ENCODE assay signal across 22 cellular contexts in the genomic region with DNA sequence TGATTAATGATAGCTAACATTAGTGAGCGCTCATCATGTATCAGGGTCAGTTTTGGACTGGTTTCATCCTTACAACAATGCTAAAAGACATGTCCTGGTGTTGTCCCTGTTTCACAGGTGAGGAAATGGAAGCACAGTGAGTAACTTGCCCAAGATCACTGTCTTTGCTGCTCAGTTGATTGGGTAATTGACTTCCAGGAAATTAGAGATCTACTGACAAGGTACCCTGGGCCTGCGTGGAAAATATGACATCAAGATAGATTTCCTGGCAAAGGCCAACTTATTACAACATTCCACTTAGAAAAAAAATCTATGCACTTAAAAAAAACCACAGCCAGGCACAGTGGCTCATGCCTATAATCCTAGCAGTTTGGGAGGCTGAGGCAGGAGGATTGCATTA.
DNase-seq lines count a peak whose midpoint lies in the region; ATAC-seq and TF ChIP-seq lines count a peak whose summit lies in the region.
"Had no signal": no experiment of that assay in that cellular context is flagged by ENCODE, and none has a peak within 500 bp of the region (broad histone marks: within the 10 kb centered on the region; RNA-seq: fewer than 3 reads in every experiment).

No MANE protein-coding gene starts in this region.

- H3K4me1 ChIP-seq in H9 (ENCODE audit: insufficient read depth, low read length) (0 out of 2 replicates have a peak, but pooled peaks cover 3% of the 10 kb centered on the region), RWPE2 (ENCODE audit: insufficient read depth, poor library complexity, severe bottlenecking) (no peaks in the 10 kb centered on the region), GM23248 (ENCODE audit: insufficient read depth) (no peaks in the 10 kb centered on the region)
- H3K4me1 ChIP-seq: BLaER1 treated with 17β-estradiol and CSF1 and Interleukin-3, amounts not matched to agents 10 nM and 100 nM; prostate gland had no signal

- no peak overlapping the region for H3K27ac Mint-ChIP-seq in H9
- H3K27ac Mint-ChIP-seq: activated CD4-positive, alpha-beta T cell treated with anti-CD3 and anti-CD28 coated beads, Interleukin-2, amount 10 ng/mL, durations not matched to agents 7 days and 5 days; activated naive CD4-positive, alpha-beta T cell treated with anti-CD3 and anti-CD28 coated beads, Interleukin-2, amount 50 U/mL, for 24 hours; effector memory CD8-positive, alpha-beta T cell; T-helper 17 cell had no signal

- no peaks in the 10 kb centered on the region for H3K23me2 ChIP-seq in H9 (ENCODE audit: insufficient read length, low read depth, low read length, poor library complexity, severe bottlenecking)

- in situ Hi-C loops in GM23248 (cut with MboI) = loop anchor here (10.0 kb wide), 1 partner anchor 63 kb away; no protein-coding TSS in a partner anchor

- ATAC-seq in RWPE2 (ENCODE audit: low read depth) = peak; percentile 45; the same call in 2 of the 3 replicates
- ATAC-seq in left lobe of liver = peak; percentile 19
- ATAC-seq: effector memory CD8-positive, alpha-beta T cell; left cardiac atrium; T-helper 17 cell had no signal

- no peak overlapping the region for H2BK5ac ChIP-seq in H9 (ENCODE audit: insufficient read length, low read length)

- H3T11ph ChIP-seq in H9 (ENCODE audit: low read length) = no peak overlapping the region

- no peak overlapping the region for H3K14ac ChIP-seq in H9 (ENCODE audit: insufficient read depth, low read length)

- H3K4me3 ChIP-seq in RWPE2 (ENCODE audit: severe bottlenecking) = no peak overlapping the region
- no peak overlapping the region for H3K4me3 ChIP-seq in GM23248
- H3K4me3 ChIP-seq: BLaER1 treated with 17β-estradiol and CSF1 and Interleukin-3, amounts not matched to agents 10 nM and 100 nM; prostate gland had no signal

- H3K23ac ChIP-seq in H9 (ENCODE audit: insufficient read length, low read depth, low read length) = no peak overlapping the region

- no peak overlapping the region for H2BK20ac ChIP-seq in H9 (ENCODE audit: low read depth, low read length, poor library complexity, severe bottlenecking)

- no peak overlapping the region for H2BK12ac ChIP-seq in H9 (ENCODE audit: insufficient read length, low read depth, low read length)

- H3K27me3 ChIP-seq in H9 (ENCODE audit: insufficient read depth, low read length) (no peaks in the 10 kb centered on the region; the same call in 1 of the 2 replicates), RWPE2 (ENCODE audit: insufficient read depth, poor library complexity, severe bottlenecking) (no peaks in the 10 kb centered on the region), GM23248 (replicated peaks; ENCODE audit: insufficient read depth) (peaks cover 15% of the 10 kb centered on the region; the same call in 1 of the 2 replicates)
- H3K27me3 ChIP-seq: BLaER1 treated with 17β-estradiol and CSF1 and Interleukin-3, amounts not matched to agents 10 nM and 100 nM had no signal

- peaks cover 1 to 10% of the 10 kb centered on the region in 2 experiments; a peak in 4 of 5 replicates for H3K9me3 Mint-ChIP-seq in H9
- H3K9me3 Mint-ChIP-seq: activated CD4-positive, alpha-beta T cell treated with anti-CD3 and anti-CD28 coated beads, Interleukin-2, amount 10 ng/mL, durations not matched to agents 7 days and 5 days; activated naive CD4-positive, alpha-beta T cell treated with anti-CD3 and anti-CD28 coated beads, Interleukin-2, amount 50 U/mL, for 24 hours; effector memory CD8-positive, alpha-beta T cell had no signal

- DNase-seq in H9 = peak; percentile 8
- no peak for DNase-seq in RWPE2 (ENCODE audit: low spot score)
- DNase-seq in caudate nucleus (lab: John Stamatoyannopoulos, UW) = no peak
- peak; percentile 48 for DNase-seq in left lobe of liver (ENCODE audit: low spot score)
- DNase-seq in NK-92 treated with Interleukin-12 subunit alpha and Interleukin-12 subunit beta, amount 100 ng/mL, for 24 hours (lab: John Stamatoyannopoulos, UW) = no peak
- DNase-seq in GM23248 = no peak
- no peak for DNase-seq in NCI-H146 (lab: John Stamatoyannopoulos, UW)
- DNase-seq: activated CD4-positive, alpha-beta T cell treated with anti-CD3 and anti-CD28 coated beads, Interleukin-2, amount 10 ng/mL, durations not matched to agents 7 days and 5 days; COR-L47; DMS79 treated with DMSO at 0.1 percent for 48 hours; effector memory CD8-positive, alpha-beta T cell; KG1; left cardiac atrium; mesendoderm; NCI-H187; NCI-H526 treated with DMSO at 0.1 percent for 48 hours; stimulated activated CD4-positive, alpha-beta T cell treated with anti-CD3 and anti-CD28 coated beads, Interleukin-2, amount 100 ng/mL, for 24 hours; T-helper 17 cell had no signal

- H3K9me3 ChIP-seq in H9 (ENCODE audit: control insufficient read depth, low read depth, low read length) (no peaks in the 10 kb centered on the region), RWPE2 (ENCODE audit: severe bottlenecking) (no peaks in the 10 kb centered on the region), GM23248 (ENCODE audit: low read depth) (no peaks in the 10 kb centered on the region)
- H3K9me3 ChIP-seq: BLaER1 treated with 17β-estradiol and CSF1 and Interleukin-3, amounts not matched to agents 10 nM and 100 nM; prostate gland had no signal

- no peak overlapping the region for H3K18ac ChIP-seq in H9 (ENCODE audit: insufficient read length, low read depth, low read length)

- TF ChIP-seq CTCF in H9 (conservative IDR thresholded peaks at IDR 0.05) (no peak), RWPE2 (IDR thresholded peaks at IDR 0.05; ENCODE audit: poor library complexity, severe bottlenecking) (no peak)

- peaks cover 0 to 4% (median 2%) of the 10 kb centered on the region in 3 experiments; a peak in 3 of 7 replicates for H3K36me3 Mint-ChIP-seq in H9 (ENCODE audit: insufficient read depth in 1 of 3, low read depth in 3 of 3)
- H3K36me3 Mint-ChIP-seq: activated naive CD4-positive, alpha-beta T cell treated with anti-CD3 and anti-CD28 coated beads, Interleukin-2, amount 50 U/mL, for 24 hours had no signal

- H4K5ac ChIP-seq in H9 (ENCODE audit: insufficient read length, low read depth, low read length) = no peak overlapping the region

- H3K4me2 ChIP-seq in H9 (ENCODE audit: insufficient read depth, insufficient read length, low read length) = no peak overlapping the region
- no peak overlapping the region for H3K4me2 ChIP-seq in GM23248 (ENCODE audit: unreplicated experiment)
- H3K4me2 ChIP-seq: BLaER1 treated with 17β-estradiol and CSF1 and Interleukin-3, amounts not matched to agents 10 nM and 100 nM had no signal

- H3K4ac ChIP-seq in H9 (ENCODE audit: low read depth, low read length) = no peak overlapping the region

- no peak overlapping the region for H3K27ac ChIP-seq in H9 (ENCODE audit: insufficient read length, low read depth, low read length)
- H3K27ac ChIP-seq in RWPE2 (ENCODE audit: poor library complexity, severe bottlenecking) = no peak overlapping the region
- peak overlapping the region; percentile 99 for H3K27ac ChIP-seq in caudate nucleus (ENCODE audit: low read depth, low read length)
- H3K27ac ChIP-seq in GM23248 = no peak overlapping the region
- H3K27ac ChIP-seq: BLaER1 treated with 17β-estradiol and CSF1 and Interleukin-3, amounts not matched to agents 10 nM and 100 nM; prostate gland; VCaP had no signal

- no peak overlapping the region for H4K91ac ChIP-seq in H9 (ENCODE audit: insufficient read length, low read depth, low read length)

- H3K36me3 ChIP-seq in RWPE2 (ENCODE audit: low read depth) (no peaks in the 10 kb centered on the region), GM23248 (ENCODE audit: low read depth) (no peaks in the 10 kb centered on the region)
- H3K36me3 ChIP-seq: BLaER1 treated with 17β-estradiol and CSF1 and Interleukin-3, amounts not matched to agents 10 nM and 100 nM; prostate gland had no signal

- no peak overlapping the region for H2BK120ac ChIP-seq in H9 (ENCODE audit: low read depth, low read length, poor library complexity, severe bottlenecking)

- no peaks in the 10 kb centered on the region for H3F3A ChIP-seq in GM23248 (ENCODE audit: insufficient read depth)

- no peaks in the 10 kb centered on the region for H3K9me2 ChIP-seq in GM23248 (ENCODE audit: insufficient read depth)

- no peak overlapping the region for H3K56ac ChIP-seq in H9 (ENCODE audit: insufficient read length, low read depth, low read length)

- no peaks in the 10 kb centered on the region for H3K79me1 ChIP-seq in H9 (ENCODE audit: insufficient read depth, low read depth, low read length, poor library complexity, severe bottlenecking)

- H3K27me3 Mint-ChIP-seq in H9 (ENCODE audit: low read depth) = peaks cover 9% of the 10 kb centered on the region
- H3K27me3 Mint-ChIP-seq: activated naive CD4-positive, alpha-beta T cell treated with anti-CD3 and anti-CD28 coated beads, Interleukin-2, amount 50 U/mL, for 24 hours had no signal

- H3K79me2 ChIP-seq in H9 (ENCODE audit: insufficient read depth, low read length) (no peaks in the 10 kb centered on the region), GM23248 (ENCODE audit: insufficient read depth) (no peaks in the 10 kb centered on the region)

- H3K4me3 Mint-ChIP-seq in H9 = no peak overlapping the region
- H3K4me3 Mint-ChIP-seq: activated CD4-positive, alpha-beta T cell treated with anti-CD3 and anti-CD28 coated beads, Interleukin-2, amount 10 ng/mL, durations not matched to agents 7 days and 5 days; activated naive CD4-positive, alpha-beta T cell treated with anti-CD3 and anti-CD28 coated beads, Interleukin-2, amount 50 U/mL, for 24 hours; effector memory CD8-positive, alpha-beta T cell; T-helper 17 cell had no signal

- peaks cover 2% of the 10 kb centered on the region for H4K20me1 ChIP-seq in H9 (ENCODE audit: control insufficient read depth, insufficient read depth, insufficient read length)
- no peaks in the 10 kb centered on the region for H4K20me1 ChIP-seq in GM23248 (ENCODE audit: insufficient read depth)
- H4K20me1 ChIP-seq: BLaER1 treated with 17β-estradiol and CSF1 and Interleukin-3, amounts not matched to agents 10 nM and 100 nM had no signal

- no peak overlapping the region for H2BK15ac ChIP-seq in H9 (ENCODE audit: low read depth, low read length)

- no peak overlapping the region for H3K9ac ChIP-seq in H9 (ENCODE audit: extremely low read depth, insufficient read length, low read length)
- no peak overlapping the region for H3K9ac ChIP-seq in GM23248
- H3K9ac ChIP-seq: BLaER1 treated with 17β-estradiol and CSF1 and Interleukin-3, amounts not matched to agents 10 nM and 100 nM had no signal

- H4K8ac ChIP-seq in H9 (replicated peaks; ENCODE audit: insufficient read length, low read depth, low read length) = no peak overlapping the region

- H3K4me1 Mint-ChIP-seq in H9 = peaks cover 6 to 13% of the 10 kb centered on the region in 2 experiments

- H2AK5ac ChIP-seq in H9 (ENCODE audit: insufficient read length, low read length) = no peak overlapping the region

- no CpG with 5 or more reads among the region's 2 CpGs for WGBS in H9 (ENCODE audit: extremely low coverage, insufficient read length, low lambda C conversion rate)
- 32 to 43% methylated on average over 2 of the region's 2 CpGs for WGBS in GM23248 (ENCODE audit: low coverage in 1 of 2, low lambda C conversion rate in 2 of 2, missing lambda C conversion rate in 2 of 2), 2 experiments

- H2AFZ ChIP-seq in H9 (ENCODE audit: low read length) (no peak overlapping the region), GM23248 (no peak overlapping the region)

Comparison
In these comparisons a context has a peak if more than half of its experiments do, and no peak if none do; other contexts are left out.
1. DNase-seq: peak in H9 (single experiment) and left lobe of liver (single experiment); none in RWPE2 (single experiment), caudate nucleus (0 of 61), NK-92 treated with Interleukin-12 subunit alpha and Interleukin-12 subunit beta, amount 100 ng/mL, for 24 hours (single experiment), GM23248 (single experiment) and NCI-H146 (single experiment).